2 cellular contexts compared by ENCODE assay signal in genomic region chr9:128393971-128394370, GRCh38.
TF ChIP-seq lines count a peak whose summit lies in the region.

No MANE protein-coding gene starts in this region.

TF ChIP-seq in IMR-90, 13 proteins besides CTCF, POLR2A, EP300 and RAD21:
- TF ChIP-seq BHLHE40 (IDR thresholded peaks at IDR 0.05; ENCODE audit: low read depth, low read length): no peak
- TF ChIP-seq RFX5 (IDR thresholded peaks at IDR 0.05; ENCODE audit: low read depth, low read length): no peak
- TF ChIP-seq FOS (IDR thresholded peaks at IDR 0.05; ENCODE audit: low read depth, low read length): no peak

TF ChIP-seq in H1, 55 proteins besides CTCF, POLR2A, EP300 and RAD21:
- TF ChIP-seq YY1 (IDR thresholded peaks at IDR 0.05; ENCODE audit: low read depth, low read length): no peak
- TF ChIP-seq KDM4A (IDR thresholded peaks at IDR 0.05; ENCODE audit: low read depth, low read length, severe bottlenecking): no peak
- no peak for TF ChIP-seq PHF8 (conservative IDR thresholded peaks at IDR 0.05; ENCODE audit: low read depth, low read length)
- no peak for TF ChIP-seq BCL11A (IDR thresholded peaks at IDR 0.05; ENCODE audit: low read depth in 2 of 2, low read length in 2 of 2)
- no peak for TF ChIP-seq BRCA1 (IDR thresholded peaks at IDR 0.05; ENCODE audit: low read depth, low read length)
- TF ChIP-seq EZH2 (IDR thresholded peaks at IDR 0.05; ENCODE audit: low read depth, low read length, severe bottlenecking): no peak
- TF ChIP-seq JUND (IDR thresholded peaks at IDR 0.05; ENCODE audit: low read length): no peak
- TF ChIP-seq SAP30 (IDR thresholded peaks at IDR 0.05; ENCODE audit: insufficient read depth, insufficient replicate concordance, low read length): no peak
- TF ChIP-seq TEAD4 (IDR thresholded peaks at IDR 0.05; ENCODE audit: low read depth, low read length): no peak
- TF ChIP-seq RNF2 (IDR thresholded peaks at IDR 0.05; ENCODE audit: borderline replicate concordance, low read depth, low read length, missing control alignments, poor library complexity, severe bottlenecking): no peak
- no peak for TF ChIP-seq CBX8 (IDR thresholded peaks at IDR 0.05; ENCODE audit: borderline replicate concordance, low read depth, low read length)
- TF ChIP-seq CHD2 (IDR thresholded peaks at IDR 0.05; ENCODE audit: low read length): no peak
- TF ChIP-seq CHD1 (IDR thresholded peaks at IDR 0.05; ENCODE audit: low read depth, low read length): no peak
- TF ChIP-seq TAF7 (optimal IDR thresholded peaks at IDR 0.05; ENCODE audit: borderline replicate concordance, low read depth, low read length): no peak
